7 cellular contexts compared by ENCODE assay signal in genomic region chr9:113579270-113580040, GRCh38.
A peak's percentile ranks its signal among the peaks of the same experiment; 100 is the strongest.
DNase-seq lines count a peak whose midpoint lies in the region; ATAC-seq, FAIRE-seq and TF ChIP-seq lines count a peak whose summit lies in the region.

No MANE protein-coding gene starts in this region.

- H3K27me3 ChIP-seq in OCI-LY1 (ENCODE audit: insufficient read depth, low read length) (no peaks in the 10 kb centered on the region), astrocyte (ENCODE audit: insufficient read depth, low read length) (no peaks in the 10 kb centered on the region)

- no peaks in the 10 kb centered on the region for H3K79me2 ChIP-seq in OCI-LY1 (ENCODE audit: insufficient read depth, low read length)
- peaks cover 17% of the 10 kb centered on the region for H3K79me2 ChIP-seq in astrocyte (ENCODE audit: insufficient read depth, low read length)

- H3K9ac ChIP-seq in OCI-LY1 (ENCODE audit: low read length) (peak overlapping the region; percentile 72), astrocyte (ENCODE audit: low read length) (peak overlapping the region; percentile 46)

- TF ChIP-seq CTCF in OCI-LY1 (IDR thresholded peaks at IDR 0.05; ENCODE audit: low read length) = no peak
- TF ChIP-seq CTCF in astrocyte (IDR thresholded peaks at IDR 0.05; ENCODE audit: insufficient read depth, low read depth, low read length) = no peak

- H3K27me3 Mint-ChIP-seq in astrocyte (ENCODE audit: low read depth, unreplicated experiment) = peaks cover 4% of the 10 kb centered on the region

- peak overlapping the region; percentile 66 for H3K27ac Mint-ChIP-seq in astrocyte (ENCODE audit: unreplicated experiment)

- H3K4me1 ChIP-seq in OCI-LY1 (ENCODE audit: insufficient read depth, low read length, severe bottlenecking) (peaks cover 67% of the 10 kb centered on the region), astrocyte (ENCODE audit: insufficient read depth, low read length) (peaks cover 52% of the 10 kb centered on the region)

- H3F3A ChIP-seq in OCI-LY1 (ENCODE audit: insufficient read depth, low read length) = no peaks in the 10 kb centered on the region

- peaks cover 41% of the 10 kb centered on the region for H3K4me1 Mint-ChIP-seq in astrocyte (ENCODE audit: low read depth, unreplicated experiment)

- peak; percentile 26 for ATAC-seq in GM18907 (IDR thresholded peaks at IDR 0.05; ENCODE audit: unreplicated experiment)
- peak; percentile 27 for ATAC-seq in HG02943 (IDR thresholded peaks at IDR 0.05; ENCODE audit: low read depth, unreplicated experiment)

- peaks cover 15% of the 10 kb centered on the region for H3K36me3 Mint-ChIP-seq in astrocyte (ENCODE audit: low read depth, unreplicated experiment)

- H3K9me3 ChIP-seq in OCI-LY1 (ENCODE audit: low read length) = no peaks in the 10 kb centered on the region
- H3K9me3 ChIP-seq in astrocyte (ENCODE audit: insufficient read depth, low read depth, low read length) = no peaks in the 10 kb centered on the region

- H4K20me1 ChIP-seq in OCI-LY1 (ENCODE audit: insufficient read depth, low read length) = no peaks in the 10 kb centered on the region
- no peaks in the 10 kb centered on the region for H4K20me1 ChIP-seq in astrocyte (ENCODE audit: insufficient read depth, low read length)

- no peaks in the 10 kb centered on the region for H3K9me3 Mint-ChIP-seq in astrocyte (ENCODE audit: unreplicated experiment)

- H3K4me3 Mint-ChIP-seq in astrocyte (ENCODE audit: unreplicated experiment) = peak overlapping the region; percentile 20

- no peak for FAIRE-seq in astrocyte (lab: Jason Lieb, UNC)
- FAIRE-seq in urothelium cell line (lab: Jason Lieb, UNC) = peak; percentile 71

- H3K4me3 ChIP-seq in OCI-LY1 (ENCODE audit: low read depth, low read length, poor library complexity, severe bottlenecking) = peak overlapping the region; percentile 60
- H3K4me3 ChIP-seq in astrocyte (ENCODE audit: insufficient read depth, low read depth, low read length) = no peak overlapping the region

- H3K36me3 ChIP-seq in OCI-LY1 (ENCODE audit: insufficient read depth, low read length) (peaks cover 6% of the 10 kb centered on the region), astrocyte (ENCODE audit: insufficient read depth, low read length) (peaks cover 2% of the 10 kb centered on the region)

- H2AFZ ChIP-seq in OCI-LY1 (ENCODE audit: low read length) = no peak overlapping the region
- peak overlapping the region; percentile 21 for H2AFZ ChIP-seq in astrocyte (ENCODE audit: low read depth, low read length)

- H3K27ac ChIP-seq in OCI-LY1 (ENCODE audit: low read depth, low read length, poor library complexity, severe bottlenecking) = peak overlapping the region; percentile 94
- H3K27ac ChIP-seq in astrocyte (ENCODE audit: low read depth, low read length) = peak overlapping the region; percentile 85

- H3K9me2 ChIP-seq in OCI-LY1 (ENCODE audit: low read depth, low read length) = no peaks in the 10 kb centered on the region

- peak overlapping the region; percentile 82 for H3K4me2 ChIP-seq in OCI-LY1 (ENCODE audit: low read length)
- H3K4me2 ChIP-seq in astrocyte (ENCODE audit: low read length) = peak overlapping the region; percentile 66

- no peak for DNase-seq in astrocyte (ENCODE audit: low read depth)
- peak; percentile 59 for DNase-seq in medulla oblongata (ENCODE audit: extremely low spot score)
- DNase-seq in urothelium cell line (ENCODE audit: low spot score) = no peak
- DNase-seq in NCI-H2029 (lab: John Stamatoyannopoulos, UW) = no peak
